14 cellular contexts compared by ENCODE assay signal in genomic region chr1:26477446-26478152, GRCh38. TPM values are rescaled to one million over a fixed set of nuclear protein-coding genes. Genes with fewer than 3 reads are reported as not detected.
A peak's percentile ranks its signal among the peaks of the same experiment; 100 is the strongest.
DNase-seq lines count a peak whose midpoint lies in the region; ATAC-seq, FAIRE-seq and TF ChIP-seq lines count a peak whose summit lies in the region.
"Had no signal": no experiment of that assay in that cellular context is flagged by ENCODE, and none has a peak within 500 bp of the region (broad histone marks: within the 10 kb centered on the region; RNA-seq: fewer than 3 reads in every experiment).

No MANE protein-coding gene starts in this region.

- H3K4me3 ChIP-seq in cardiac muscle cell (no peak overlapping the region), heart right ventricle (no peak overlapping the region), pancreas (no peak overlapping the region)
- H3K4me3 ChIP-seq: esophagus squamous epithelium, transverse colon had no signal

- H3K27me3 ChIP-seq in cardiac muscle cell (no peaks in the 10 kb centered on the region), heart right ventricle (no peaks in the 10 kb centered on the region), pancreas (no peaks in the 10 kb centered on the region)
- H3K27me3 ChIP-seq: esophagus squamous epithelium, transverse colon had no signal

- H3K4me1 Mint-ChIP-seq in stimulated activated memory B cell treated with anti-CD40 and anti-IgM and Interleukin-4, amounts not matched to agents 10 μg/mL and 1 μg/mL and 100 μg/mL, for 72 hours, result peaks cover 21% of the 10 kb centered on the region

- DNase-seq in cardiac muscle cell (ENCODE audit: low read depth in 1 of 2, low spot score in 1 of 2) (no peak), heart right ventricle (no peak), MV-4-11 (lab: John Stamatoyannopoulos, UW) (peak; percentile 30), astrocyte of the hippocampus (ENCODE audit: low read depth, low spot score) (peak; percentile 28), activated gamma-delta T cell treated with Interleukin-2 at 50 U/mL for 16 hours (no peak), pancreas (no peak), GM10248 (ENCODE audit: extremely low spot score) (no peak)
- DNase-seq: aorta; esophagus squamous epithelium; Kasumi-1; left cardiac atrium; NK-92 treated with Interleukin-12 subunit alpha and Interleukin-12 subunit beta, amount 100 ng/mL, for 24 hours; transverse colon had no signal

- H3K27ac ChIP-seq in cardiac muscle cell (peak overlapping the region; percentile 35), heart right ventricle (no peak overlapping the region), pancreas (no peak overlapping the region)
- H3K27ac ChIP-seq: esophagus squamous epithelium, transverse colon had no signal

- no peaks in the 10 kb centered on the region for H3K9me3 ChIP-seq in cardiac muscle cell (ENCODE audit: low read depth)
- H3K9me3 ChIP-seq in heart right ventricle, result no peaks in the 10 kb centered on the region
- no peaks in the 10 kb centered on the region for H3K9me3 ChIP-seq in pancreas
- H3K9me3 ChIP-seq: esophagus squamous epithelium, transverse colon had no signal

- no peaks in the 10 kb centered on the region for H3K9me3 Mint-ChIP-seq in stimulated activated memory B cell treated with anti-CD40 and anti-IgM and Interleukin-4, amounts not matched to agents 10 μg/mL and 1 μg/mL and 100 μg/mL, for 72 hours

- CTCF ChIA-PET in GM10248 (lab: Yijun Ruan, JAX), result interaction anchor here (3.8 kb wide), 1 partner anchor 23 kb away, joined by 12 read pairs; no protein-coding TSS in a partner anchor

- POLR2A ChIA-PET in GM10248 (lab: Yijun Ruan, JAX), result no interaction called here

- H3K4me1 ChIP-seq in cardiac muscle cell (ENCODE audit: low read depth) (peaks cover 6% of the 10 kb centered on the region), heart right ventricle (peaks cover 3 to 19% (median 16%) of the 10 kb centered on the region in 9 donors), pancreas (peaks cover 7 to 17% (median 10%) of the 10 kb centered on the region in 3 donors)

- no peak for TF ChIP-seq CTCF in cardiac muscle cell (IDR thresholded peaks at IDR 0.05; ENCODE audit: low read depth, low read length)
- no peak for TF ChIP-seq CTCF in heart right ventricle (IDR thresholded peaks at IDR 0.05)
- no peak for TF ChIP-seq CTCF in pancreas (IDR thresholded peaks at IDR 0.05)
- TF ChIP-seq CTCF in GM10248 (IDR thresholded peaks at IDR 0.05; ENCODE audit: control extremely low read depth, extremely low read depth, low read depth, missing control alignments), result no peak

- H3K4me3 Mint-ChIP-seq in stimulated activated memory B cell treated with anti-CD40 and anti-IgM and Interleukin-4, amounts not matched to agents 10 μg/mL and 1 μg/mL and 100 μg/mL, for 72 hours, result no peak overlapping the region

- FAIRE-seq in pancreas (lab: Jason Lieb, UNC), result no peak

- peaks cover 39% of the 10 kb centered on the region for H3K36me3 ChIP-seq in cardiac muscle cell
- H3K36me3 ChIP-seq in heart right ventricle, result peaks cover 0 to 71% (median 36%) of the 10 kb centered on the region in 9 donors
- peaks cover 0 to 39% (median 10%) of the 10 kb centered on the region in 3 donors for H3K36me3 ChIP-seq in pancreas

- ATAC-seq in heart right ventricle, result no peak
- no peak for ATAC-seq in stimulated activated memory B cell treated with anti-CD40 and anti-IgM and Interleukin-4, amounts not matched to agents 10 μg/mL and 1 μg/mL and 100 μg/mL, for 72 hours
- ATAC-seq in pancreas, result no peak
- ATAC-seq: left cardiac atrium had no signal

- 79 to 86% methylated on average over 8 of the region's 8 CpGs for whole genome bisulfite sequencing in heart right ventricle, 2 donors
- 80 to 82% methylated on average over 8 of the region's 8 CpGs for WGBS in pancreas, 2 donors

- peaks cover 35% of the 10 kb centered on the region for H3K36me3 Mint-ChIP-seq in stimulated activated memory B cell treated with anti-CD40 and anti-IgM and Interleukin-4, amounts not matched to agents 10 μg/mL and 1 μg/mL and 100 μg/mL, for 72 hours

- intact Hi-C loops in heart right ventricle (cut with DNase I), result no loop called here
- intact Hi-C loops in pancreas (cut with DNase I), result no loop called here

- H3K27me3 Mint-ChIP-seq in stimulated activated memory B cell treated with anti-CD40 and anti-IgM and Interleukin-4, amounts not matched to agents 10 μg/mL and 1 μg/mL and 100 μg/mL, for 72 hours, result no peaks in the 10 kb centered on the region

- H3K27ac Mint-ChIP-seq in stimulated activated memory B cell treated with anti-CD40 and anti-IgM and Interleukin-4, amounts not matched to agents 10 μg/mL and 1 μg/mL and 100 μg/mL, for 72 hours, result peak overlapping the region; percentile 49

RNA-seq across cellular contexts. Expression of gene HMGN2, which starts 5.4 kb away (rescaled TPM):
- total RNA-seq in cardiac muscle cell, result 417 and 533 TPM in 2 replicates
- 792 and 1,191 TPM in 2 replicates for polyA plus RNA-seq in cardiac muscle cell
- 100 to 1,000 TPM; 104 to 221 (median 212) TPM for total RNA-seq in heart right ventricle
- 100 to 1,000 TPM; 133 to 199 TPM for polyA plus RNA-seq in heart right ventricle
- total RNA-seq in pancreas, result 100 to 1,000 TPM; 102 to 192 (median 143) TPM
- 100 to 1,000 TPM; 178 to 438 TPM for polyA plus RNA-seq in pancreas

RNA-seq across cellular contexts. Expression of gene DHDDS, which starts 45.5 kb away (rescaled TPM):
- total RNA-seq in cardiac muscle cell, result 48.7 and 51.1 TPM in 2 replicates
- polyA plus RNA-seq in cardiac muscle cell, result 41.7 and 46.8 TPM in 2 replicates
- total RNA-seq in heart right ventricle, result 10 to 100 TPM; 23.0 to 45.8 (median 32.5) TPM
- 10 to 100 TPM; 22.1 to 29.2 TPM for polyA plus RNA-seq in heart right ventricle
- 10 to 100 TPM; 15.0 to 24.5 (median 19.8) TPM for total RNA-seq in pancreas
- polyA plus RNA-seq in pancreas, result 10 to 100 TPM; 19.2 to 19.9 TPM

RNA-seq across cellular contexts. Expression of gene RPS6KA1, which starts 52.0 kb away (rescaled TPM):
- total RNA-seq in cardiac muscle cell (32.4 and 46.2 TPM in 2 replicates), heart right ventricle (10 to 100 TPM in 1 of 10 donors, 1 to 10 TPM in 9; 1.4 to 12.2 (median 2.7) TPM), pancreas (10 to 100 TPM; 16.9 to 32.2 (median 20.0) TPM)
- polyA plus RNA-seq in cardiac muscle cell (22.6 and 26.9 TPM in 2 replicates), heart right ventricle (1 to 10 TPM; 2.8 to 4.3 TPM), pancreas (10 to 100 TPM; 13.6 to 13.7 TPM)

Comparison
In these comparisons a context has a peak if more than half of its experiments do, and no peak if none do; other contexts are left out.
1. DNase-seq: peak in MV-4-11 (single experiment) and astrocyte of the hippocampus (single experiment); none in cardiac muscle cell (0 of 2), heart right ventricle (0 of 2), activated gamma-delta T cell treated with Interleukin-2 at 50 U/mL for 16 hours (single experiment), pancreas (0 of 6) and GM10248 (single experiment).